In genomic region chr6:30914076-30914853, GRCh38 we compare ENCODE assay signal across 8 cellular contexts. TPM values are rescaled to one million over a fixed set of nuclear protein-coding genes. Genes with fewer than 3 reads are reported as not detected.
DNase-seq lines count a peak whose midpoint lies in the region; ATAC-seq and TF ChIP-seq lines count a peak whose summit lies in the region.

TSS of gene VARS2 (plus strand) at chr6:30914238. CDS start at chr6:30914837, 599 bp downstream.

- peak within 1 kb of the TSS; percentile 81 for H3K27ac Mint-ChIP-seq in activated B cell treated with CpG ODN at 0.5 μM for 24 hours

- no peaks in the 10 kb centered on the region for H3K9me3 Mint-ChIP-seq in activated B cell treated with CpG ODN at 0.5 μM for 24 hours

- H3K4me3 ChIP-seq in cardiac fibroblast (replicated peaks in 1 of 2; ENCODE audit: low read depth in 2 of 2, low read length in 2 of 2): peak within 1 kb of the TSS; percentile 49 to 54

- intact Hi-C loops in activated B cell treated with CpG ODN at 0.5 μM for 24 hours (cut with micrococcal nuclease): loop anchor here (1.0 to 2.0 kb wide), 3 partner anchors 29 to 86 kb away; partner anchors contain the start of gene DDR1

- POLR2A ChIA-PET in activated B cell treated with CpG ODN at 0.5 μM for 24 hours (lab: Charles Lee): interaction anchor here (0.6 to 2.7 kb wide), 10 partner anchors 10 to 244 kb away, joined by 3 to 22 read pairs (median 4); partner anchors contain the start of genes DDR1 and TCF19

- H3K36me3 Mint-ChIP-seq in activated B cell treated with CpG ODN at 0.5 μM for 24 hours (ENCODE audit: low read depth): peaks cover 70% of the 10 kb centered on the region

- CTCF ChIA-PET in activated B cell treated with CpG ODN at 0.5 μM for 24 hours (lab: Charles Lee): interaction anchor here (0.7 to 3.4 kb wide), 17 partner anchors 11 to 181 kb away, joined by 3 to 25 read pairs (median 3); partner anchors contain the start of gene IER3

- H3K4me1 Mint-ChIP-seq in activated B cell treated with CpG ODN at 0.5 μM for 24 hours: peaks cover 24% of the 10 kb centered on the region

- DNase-seq in AG08395 (ENCODE audit: low spot score): peak; percentile 98
- peak; percentile 80 for DNase-seq in NCI-H2196 treated with DMSO at 0.1 percent for 48 hours (lab: John Stamatoyannopoulos, UW; ENCODE audit: unreplicated experiment)
- peak; percentile 94 for DNase-seq in activated B cell treated with CpG ODN at 0.5 μM for 24 hours
- DNase-seq in cardiac fibroblast (ENCODE audit: low read depth in 2 of 2): peak; percentile 92 to 96
- DNase-seq in islet precursor cell: peak; percentile 96
- DNase-seq in stimulated activated CD4-positive, alpha-beta T cell treated with anti-CD3 and anti-CD28 coated beads, Interleukin-15, amount 100 ng/mL, for 1 hour (ENCODE audit: low read depth in 1 of 2, low spot score in 1 of 2): peak; percentile 80 to 84

- ATAC-seq in GM18868 (IDR thresholded peaks at IDR 0.05; ENCODE audit: unreplicated experiment): peak; percentile 73
- peak; percentile 69 for ATAC-seq in HG03139 (IDR thresholded peaks at IDR 0.05; ENCODE audit: unreplicated experiment)
- peak; percentile 96 for ATAC-seq in activated B cell treated with CpG ODN at 0.5 μM for 24 hours (ENCODE audit: low read depth)

- no peaks in the 10 kb centered on the region for H3K27me3 Mint-ChIP-seq in activated B cell treated with CpG ODN at 0.5 μM for 24 hours

- no peak for TF ChIP-seq CTCF in activated B cell treated with CpG ODN at 0.5 μM for 24 hours (IDR thresholded peaks at IDR 0.05)
- peak; percentile 37 for TF ChIP-seq CTCF in cardiac fibroblast (IDR thresholded peaks at IDR 0.05; ENCODE audit: low read depth, low read length)

- H3K4me3 Mint-ChIP-seq in activated B cell treated with CpG ODN at 0.5 μM for 24 hours: peak within 1 kb of the TSS; percentile 90

RNA-seq across cellular contexts. Expression of gene VARS2, which starts in this region (rescaled TPM):
- 39.4 and 47.8 TPM in 2 replicates for total RNA-seq in activated B cell treated with CpG ODN at 0.5 μM for 24 hours

Comparison
In these comparisons a context has a peak if more than half of its experiments do, and no peak if none do; other contexts are left out.
1. Peak in every context shown above with its lines: DNase-seq, ATAC-seq and H3K4me3 ChIP-seq.